Comparison of ENCODE assay signal across 10 cellular contexts in the genomic region with DNA sequence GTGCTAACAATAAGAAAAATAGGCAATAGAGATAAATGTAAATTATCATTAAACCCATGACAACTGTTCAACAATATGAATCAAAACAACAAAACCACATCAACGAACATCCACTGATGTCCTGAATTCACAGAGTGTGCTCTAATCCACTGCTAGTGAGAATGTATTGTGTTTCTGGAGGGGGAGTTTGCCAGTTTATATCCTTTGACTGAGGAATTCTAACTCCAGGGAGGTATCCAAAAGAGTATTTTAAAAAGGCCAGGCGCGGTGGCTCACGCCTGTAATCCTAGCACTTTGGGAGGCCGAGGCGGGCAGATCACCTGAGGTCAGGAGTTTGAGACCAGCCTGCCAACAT. TPM values are rescaled to one million over a fixed set of nuclear protein-coding genes. Genes with fewer than 3 reads are reported as not detected.
DNase-seq lines count a peak whose midpoint lies in the region; ATAC-seq and TF ChIP-seq lines count a peak whose summit lies in the region.
"Had no signal": no experiment of that assay in that cellular context is flagged by ENCODE, and none has a peak within 500 bp of the region (broad histone marks: within the 10 kb centered on the region; RNA-seq: fewer than 3 reads in every experiment).

No MANE protein-coding gene starts in this region.

- H3K4me3 ChIP-seq in liver (ENCODE audit: low read depth in 1 of 3, low read length in 3 of 3) (no peak overlapping the region), suprapubic skin (no peak overlapping the region)

- no peak for DNase-seq in activated CD4-positive, alpha-beta T cell treated with anti-CD3 and anti-CD28 coated beads, Interleukin-2, amount 10 ng/mL, durations not matched to agents 7 days and 5 days
- no peak for DNase-seq in activated CD4-positive, alpha-beta T cell treated with anti-CD3 and anti-CD28 coated beads for 1 hour
- DNase-seq in activated B cell treated with CpG ODN at 0.5 μM for 24 hours (no peak), suprapubic skin (ENCODE audit: low spot score in 2 of 2) (no peak), HPDE6-E6E7 (ENCODE audit: extremely low spot score) (no peak), NCI-H82 (lab: John Stamatoyannopoulos, UW) (no peak), NCI-H524 treated with DMSO at 0.1 percent for 48 hours (lab: John Stamatoyannopoulos, UW) (no peak)
- DNase-seq: hypothalamus had no signal

- peaks cover 3% of the 10 kb centered on the region for H3K27me3 Mint-ChIP-seq in activated CD4-positive, alpha-beta T cell treated with anti-CD3 and anti-CD28 coated beads, Interleukin-2, amount 10 ng/mL, durations not matched to agents 7 days and 5 days
- H3K27me3 Mint-ChIP-seq in activated B cell treated with CpG ODN at 0.5 μM for 24 hours, result no peaks in the 10 kb centered on the region

- no peaks in the 10 kb centered on the region for H3K9me3 ChIP-seq in liver (ENCODE audit: control insufficient read depth in 4 of 4, low read length in 3 of 4)
- H3K9me3 ChIP-seq in suprapubic skin, result no peaks in the 10 kb centered on the region
- H3K9me3 ChIP-seq: prostate gland had no signal

- H3K9me3 Mint-ChIP-seq in activated CD4-positive, alpha-beta T cell treated with anti-CD3 and anti-CD28 coated beads, Interleukin-2, amount 10 ng/mL, durations not matched to agents 7 days and 5 days, result no peaks in the 10 kb centered on the region
- H3K9me3 Mint-ChIP-seq in activated B cell treated with CpG ODN at 0.5 μM for 24 hours, result no peaks in the 10 kb centered on the region

- TF ChIP-seq EP300 in suprapubic skin (IDR thresholded peaks at IDR 0.05), result no peak

- no peak for TF ChIP-seq POLR2A in suprapubic skin (IDR thresholded peaks at IDR 0.05)

- no peak for TF ChIP-seq RAD21 in liver (IDR thresholded peaks at IDR 0.05)

- H3K9ac ChIP-seq in liver (ENCODE audit: low read depth in 1 of 2, low read length in 2 of 2), result no peak overlapping the region

- POLR2A ChIA-PET in activated CD4-positive, alpha-beta T cell treated with anti-CD3 and anti-CD28 coated beads, Interleukin-2, amount 10 ng/mL, durations not matched to agents 7 days and 5 days (lab: Charles Lee), result no interaction called here
- POLR2A ChIA-PET in activated B cell treated with CpG ODN at 0.5 μM for 24 hours (lab: Charles Lee), result interaction anchor here (0.8 to 1.2 kb wide), 4 partner anchors 11 to 92 kb away, joined by 3 to 5 read pairs (median 3); a partner anchor contains a TSS

- no peak overlapping the region for H3K27ac Mint-ChIP-seq in activated CD4-positive, alpha-beta T cell treated with anti-CD3 and anti-CD28 coated beads, Interleukin-2, amount 10 ng/mL, durations not matched to agents 7 days and 5 days
- peak overlapping the region; percentile 24 for H3K27ac Mint-ChIP-seq in activated B cell treated with CpG ODN at 0.5 μM for 24 hours

- 95% methylated on average over 6 of the region's 6 CpGs for WGBS in liver
- WGBS in suprapubic skin, result 59% methylated on average over 6 of the region's 6 CpGs

- peaks cover 39% of the 10 kb centered on the region for H3K4me1 Mint-ChIP-seq in activated CD4-positive, alpha-beta T cell treated with anti-CD3 and anti-CD28 coated beads, Interleukin-2, amount 10 ng/mL, durations not matched to agents 7 days and 5 days
- peaks cover 62% of the 10 kb centered on the region for H3K4me1 Mint-ChIP-seq in activated B cell treated with CpG ODN at 0.5 μM for 24 hours

- H3K4me1 ChIP-seq in liver (ENCODE audit: control insufficient read depth in 4 of 4, insufficient read depth in 4 of 4, low read length in 3 of 4) (peaks cover 3 to 36% (median 12%) of the 10 kb centered on the region in 4 donors), suprapubic skin (peaks cover 77% of the 10 kb centered on the region)

- CTCF ChIA-PET in activated CD4-positive, alpha-beta T cell treated with anti-CD3 and anti-CD28 coated beads, Interleukin-2, amount 10 ng/mL, durations not matched to agents 7 days and 5 days (lab: Charles Lee), result interaction anchor here (0.7 to 1.2 kb wide), 5 partner anchors 8 to 177 kb away, joined by 3 to 4 read pairs (median 3); no protein-coding TSS in a partner anchor
- CTCF ChIA-PET in activated B cell treated with CpG ODN at 0.5 μM for 24 hours (lab: Charles Lee), result interaction anchor here (0.6 kb wide), 1 partner anchor 42 kb away, joined by 3 read pairs; no protein-coding TSS in a partner anchor

- TF ChIP-seq CTCF in activated B cell treated with CpG ODN at 0.5 μM for 24 hours (IDR thresholded peaks at IDR 0.05) (no peak), liver (IDR thresholded peaks at IDR 0.05; ENCODE audit: low read depth, low read length, missing input control) (no peak), suprapubic skin (IDR thresholded peaks at IDR 0.05) (no peak)

- H3K27me3 ChIP-seq in liver (ENCODE audit: control insufficient read depth in 4 of 4, insufficient read depth in 4 of 4, low read length in 3 of 4) (no peaks in the 10 kb centered on the region), suprapubic skin (no peaks in the 10 kb centered on the region)

- H3K27ac ChIP-seq in liver (ENCODE audit: low read depth in 1 of 2, low read length in 2 of 2) (peak overlapping the region; percentile 98 to 99), suprapubic skin (peak overlapping the region; percentile 99)

- intact Hi-C loops in activated B cell treated with CpG ODN at 0.5 μM for 24 hours (cut with micrococcal nuclease), result loop anchor here (2.0 to 10.0 kb wide), 2 partner anchors 111 to 257 kb away; a partner anchor contains a TSS

- H3K4me3 Mint-ChIP-seq in activated CD4-positive, alpha-beta T cell treated with anti-CD3 and anti-CD28 coated beads, Interleukin-2, amount 10 ng/mL, durations not matched to agents 7 days and 5 days, result peak overlapping the region; percentile 76
- peak overlapping the region; percentile 85 for H3K4me3 Mint-ChIP-seq in activated B cell treated with CpG ODN at 0.5 μM for 24 hours

- no peak for ATAC-seq in activated B cell treated with CpG ODN at 0.5 μM for 24 hours (ENCODE audit: low read depth)

- H3K36me3 ChIP-seq in liver (ENCODE audit: control insufficient read depth in 4 of 4, insufficient read depth in 3 of 4, low read depth in 1 of 4, low read length in 3 of 4) (no peaks in the 10 kb centered on the region), suprapubic skin (no peaks in the 10 kb centered on the region)
- H3K36me3 ChIP-seq: prostate gland had no signal

- peaks cover 21% of the 10 kb centered on the region for H3K36me3 Mint-ChIP-seq in activated CD4-positive, alpha-beta T cell treated with anti-CD3 and anti-CD28 coated beads, Interleukin-2, amount 10 ng/mL, durations not matched to agents 7 days and 5 days (ENCODE audit: low read depth)
- peaks cover 19% of the 10 kb centered on the region for H3K36me3 Mint-ChIP-seq in activated B cell treated with CpG ODN at 0.5 μM for 24 hours (ENCODE audit: low read depth)

TF ChIP-seq in liver, 16 proteins besides CTCF, POLR2A, EP300 and RAD21 (continues in another document):
- TF ChIP-seq, protein P1, sequence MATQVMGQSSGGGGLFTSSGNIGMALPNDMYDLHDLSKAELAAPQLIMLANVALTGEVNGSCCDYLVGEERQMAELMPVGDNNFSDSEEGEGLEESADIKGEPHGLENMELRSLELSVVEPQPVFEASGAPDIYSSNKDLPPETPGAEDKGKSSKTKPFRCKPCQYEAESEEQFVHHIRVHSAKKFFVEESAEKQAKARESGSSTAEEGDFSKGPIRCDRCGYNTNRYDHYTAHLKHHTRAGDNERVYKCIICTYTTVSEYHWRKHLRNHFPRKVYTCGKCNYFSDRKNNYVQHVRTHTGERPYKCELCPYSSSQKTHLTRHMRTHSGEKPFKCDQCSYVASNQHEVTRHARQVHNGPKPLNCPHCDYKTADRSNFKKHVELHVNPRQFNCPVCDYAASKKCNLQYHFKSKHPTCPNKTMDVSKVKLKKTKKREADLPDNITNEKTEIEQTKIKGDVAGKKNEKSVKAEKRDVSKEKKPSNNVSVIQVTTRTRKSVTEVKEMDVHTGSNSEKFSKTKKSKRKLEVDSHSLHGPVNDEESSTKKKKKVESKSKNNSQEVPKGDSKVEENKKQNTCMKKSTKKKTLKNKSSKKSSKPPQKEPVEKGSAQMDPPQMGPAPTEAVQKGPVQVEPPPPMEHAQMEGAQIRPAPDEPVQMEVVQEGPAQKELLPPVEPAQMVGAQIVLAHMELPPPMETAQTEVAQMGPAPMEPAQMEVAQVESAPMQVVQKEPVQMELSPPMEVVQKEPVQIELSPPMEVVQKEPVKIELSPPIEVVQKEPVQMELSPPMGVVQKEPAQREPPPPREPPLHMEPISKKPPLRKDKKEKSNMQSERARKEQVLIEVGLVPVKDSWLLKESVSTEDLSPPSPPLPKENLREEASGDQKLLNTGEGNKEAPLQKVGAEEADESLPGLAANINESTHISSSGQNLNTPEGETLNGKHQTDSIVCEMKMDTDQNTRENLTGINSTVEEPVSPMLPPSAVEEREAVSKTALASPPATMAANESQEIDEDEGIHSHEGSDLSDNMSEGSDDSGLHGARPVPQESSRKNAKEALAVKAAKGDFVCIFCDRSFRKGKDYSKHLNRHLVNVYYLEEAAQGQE (IDR thresholded peaks at IDR 0.05), result no peak
- TF ChIP-seq HNF4A (conservative IDR thresholded peaks at IDR 0.05) (no peak), JUND (IDR thresholded peaks at IDR 0.05) (no peak), EGR1 (IDR thresholded peaks at IDR 0.05; ENCODE audit: low read depth in 2 of 2) (no peak), YY1 (IDR thresholded peaks at IDR 0.05) (no peak), GABPA (IDR thresholded peaks at IDR 0.05 in 1 of 2, conservative IDR thresholded peaks at IDR 0.05 in 1 of 2) (no peak)
- TF ChIP-seq, protein P2, sequence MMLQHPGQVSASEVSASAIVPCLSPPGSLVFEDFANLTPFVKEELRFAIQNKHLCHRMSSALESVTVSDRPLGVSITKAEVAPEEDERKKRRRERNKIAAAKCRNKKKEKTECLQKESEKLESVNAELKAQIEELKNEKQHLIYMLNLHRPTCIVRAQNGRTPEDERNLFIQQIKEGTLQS (IDR thresholded peaks at IDR 0.05), result no peak

RNA-seq across cellular contexts. Expression of a gene that starts 1.7 kb away (rescaled TPM):
- total RNA-seq in activated CD4-positive, alpha-beta T cell treated with anti-CD3 and anti-CD28 coated beads, Interleukin-2, amount 10 ng/mL, durations not matched to agents 7 days and 5 days, result 10 to 100 TPM; 60.5 to 64.2 TPM
- total RNA-seq in activated B cell treated with CpG ODN at 0.5 μM for 24 hours, result 29.4 and 33.7 TPM in 2 replicates
- 10 to 100 TPM in 1 of 2 donors, 1 to 10 TPM in 1; 8.9 to 39.6 TPM for total RNA-seq in liver
- polyA plus RNA-seq in liver, result 1 to 10 TPM; 3.5 to 5.3 TPM
- total RNA-seq in suprapubic skin, result 100 to 1,000 TPM in 3 of 4 donors, 10 to 100 TPM in 1; 82.0 to 296 (median 183) TPM
